Comparison of ENCODE assay signal across 23 cellular contexts in genomic region chr21:45809421-45809820, GRCh38.
"Had no signal": no experiment of that assay in that cellular context is flagged by ENCODE, and none has a peak within 500 bp of the region (broad histone marks: within the 10 kb centered on the region; RNA-seq: fewer than 3 reads in every experiment).

No MANE protein-coding gene starts in this region.

- H3K9me3 Mint-ChIP-seq: natural killer cell; stimulated activated memory B cell treated with anti-CD40 and anti-IgM and Interleukin-4, amounts not matched to agents 10 μg/mL and 1 μg/mL and 100 μg/mL, for 72 hours; stimulated activated naive CD8-positive, alpha-beta T cell treated with anti-CD3 and anti-CD28 coated beads, Interleukin-15, amount 100 ng/mL, for 72 hours; type B pancreatic cell had no signal

- DNase-seq: activated CD4-positive, alpha-beta T cell treated with anti-CD3 and anti-CD28 coated beads for 48 hours; activated CD4-positive, alpha-beta T cell treated with anti-CD3 and anti-CD28 coated beads, Interleukin-2, amount 50 U/mL, for 48 hours; activated gamma-delta T cell; activated naive CD4-positive, alpha-beta T cell treated with anti-CD3 and anti-CD28 coated beads, Interleukin-2, amount 50 U/mL, for 16 hours; central memory CD4-positive, alpha-beta T cell; dermis blood vessel endothelial cell; effector CD4-positive, alpha-beta T cell; natural killer cell; posterior cingulate gyrus; right lobe of liver; small intestine; stimulated activated CD4-positive, alpha-beta T cell treated with anti-CD3 and anti-CD28 coated beads, Interleukin-1b, Interleukin-23, amount 100 ng/mL, for 48 hours; stimulated activated CD4-positive, alpha-beta T cell treated with anti-CD3 and anti-CD28 coated beads, Interleukin-4, amount 100 ng/mL, for 4 hours; stimulated activated CD8-positive, alpha-beta memory T cell treated with anti-CD3 and anti-CD28 coated beads, Interleukin-4, amount 100 ng/mL, for 48 hours; stimulated activated naive CD8-positive, alpha-beta T cell treated with anti-CD3 and anti-CD28 coated beads, Interleukin-15, amount 100 ng/mL, for 72 hours; substantia nigra; T-helper 17 cell; T1000; WERI-Rb-1 had no signal

- H3K36me3 Mint-ChIP-seq: natural killer cell; neural progenitor cell; stimulated activated memory B cell treated with anti-CD40 and anti-IgM and Interleukin-4, amounts not matched to agents 10 μg/mL and 1 μg/mL and 100 μg/mL, for 72 hours; type B pancreatic cell had no signal

- H3K4me3 Mint-ChIP-seq: memory B cell; natural killer cell; neural progenitor cell; stimulated activated memory B cell treated with anti-CD40 and anti-IgM and Interleukin-4, amounts not matched to agents 10 μg/mL and 1 μg/mL and 100 μg/mL, for 72 hours; stimulated activated naive CD8-positive, alpha-beta T cell treated with anti-CD3 and anti-CD28 coated beads, Interleukin-15, amount 100 ng/mL, for 72 hours; T-helper 17 cell; type B pancreatic cell had no signal

- H3K27me3 Mint-ChIP-seq: stimulated activated memory B cell treated with anti-CD40 and anti-IgM and Interleukin-4, amounts not matched to agents 10 μg/mL and 1 μg/mL and 100 μg/mL, for 72 hours; stimulated activated naive CD8-positive, alpha-beta T cell treated with anti-CD3 and anti-CD28 coated beads, Interleukin-15, amount 100 ng/mL, for 72 hours; type B pancreatic cell had no signal

- H3K4me1 Mint-ChIP-seq: memory B cell; natural killer cell; neural progenitor cell; stimulated activated memory B cell treated with anti-CD40 and anti-IgM and Interleukin-4, amounts not matched to agents 10 μg/mL and 1 μg/mL and 100 μg/mL, for 72 hours; stimulated activated naive CD8-positive, alpha-beta T cell treated with anti-CD3 and anti-CD28 coated beads, Interleukin-15, amount 100 ng/mL, for 72 hours had no signal

- H3K27ac Mint-ChIP-seq: memory B cell; natural killer cell; neural progenitor cell; stimulated activated memory B cell treated with anti-CD40 and anti-IgM and Interleukin-4, amounts not matched to agents 10 μg/mL and 1 μg/mL and 100 μg/mL, for 72 hours; stimulated activated naive CD8-positive, alpha-beta T cell treated with anti-CD3 and anti-CD28 coated beads, Interleukin-15, amount 100 ng/mL, for 72 hours; T-helper 17 cell; type B pancreatic cell had no signal
